Comparison of ENCODE assay signal across 8 cellular contexts in the genomic region with DNA sequence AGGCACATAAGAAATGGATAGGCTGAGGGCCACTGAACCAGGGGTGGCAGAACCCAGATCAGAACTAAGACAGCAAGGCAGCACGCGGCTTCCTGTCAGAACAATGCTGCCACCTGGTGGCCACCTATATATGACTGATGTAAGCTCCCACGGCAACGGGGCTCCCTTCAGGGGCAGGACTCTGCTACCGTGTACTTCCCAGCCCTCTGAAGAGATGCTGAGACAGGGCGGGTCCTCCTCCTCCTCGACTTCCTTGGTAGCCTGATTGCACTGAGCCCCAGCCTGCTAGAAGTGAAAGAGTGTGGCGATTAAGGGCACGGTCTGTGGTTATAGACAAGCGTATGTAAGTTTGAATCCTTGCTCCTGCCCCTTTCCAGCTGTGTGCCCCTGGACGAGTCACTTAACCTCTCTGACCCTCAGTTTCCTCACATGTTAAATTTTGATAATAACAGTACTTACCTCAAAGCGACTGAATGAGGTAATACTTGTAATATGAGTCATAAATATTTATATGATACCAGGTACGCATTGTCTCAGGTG. TPM values are rescaled to one million over a fixed set of nuclear protein-coding genes. Genes with fewer than 3 reads are reported as not detected.
DNase-seq lines count a peak whose midpoint lies in the region; ATAC-seq and TF ChIP-seq lines count a peak whose summit lies in the region.

No MANE protein-coding gene starts in this region.

- intact Hi-C loops in Right ventricle myocardium inferior (cut with DNase I) (loop anchor here (5.0 to 10.0 kb wide), 5 partner anchors 34 to 411 kb away; a partner anchor contains a TSS), prostate gland (cut with DNase I) (no loop called here), uterus (cut with DNase I; ENCODE audit: low total_unique reads) (no loop called here)

- H3K79me2 ChIP-seq in SK-N-SH (ENCODE audit: insufficient read depth) = no peaks in the 10 kb centered on the region

- H3K4me3 Mint-ChIP-seq in activated naive CD4-positive, alpha-beta T cell treated with anti-CD3 and anti-CD28 coated beads, Interleukin-2, amount 10 ng/mL, durations not matched to agents 7 days and 5 days = no peak overlapping the region

- no peak overlapping the region for H2AFZ ChIP-seq in SK-N-SH (ENCODE audit: low read depth)

- peak overlapping the region in 1 of 2 experiments; percentile 28; a peak in 1 of 4 replicates for H3K4me3 ChIP-seq in SK-N-SH (ENCODE audit: low read depth in 2 of 2, low read length in 1 of 2)
- no peak overlapping the region for H3K4me3 ChIP-seq in prostate gland
- no peak overlapping the region for H3K4me3 ChIP-seq in uterus

- WGBS in SK-N-SH (ENCODE audit: low lambda C conversion rate) = 27% methylated on average over 10 of the region's 13 CpGs
- whole genome bisulfite sequencing in prostate gland = 16% methylated on average over 13 of the region's 13 CpGs

- peak; percentile 85 for TF ChIP-seq RAD21 in SK-N-SH (IDR thresholded peaks at IDR 0.05; ENCODE audit: low read length)

- H3K27ac ChIP-seq in SK-N-SH (ENCODE audit: low read depth in 2 of 2, low read length in 1 of 2) (no peak overlapping the region), prostate gland (no peak overlapping the region), uterus (no peak overlapping the region)

- H3K9me2 ChIP-seq in SK-N-SH = no peaks in the 10 kb centered on the region

- no peak for TF ChIP-seq EP300 in SK-N-SH (IDR thresholded peaks at IDR 0.05; ENCODE audit: borderline replicate concordance in 1 of 2, low read depth in 1 of 2, low read length in 1 of 2)

- no peaks in the 10 kb centered on the region for H4K20me1 ChIP-seq in SK-N-SH (ENCODE audit: insufficient read depth)

- DNase-seq in NCI-H1092 (lab: John Stamatoyannopoulos, UW) (peak; percentile 72), SK-N-SH (peak; percentile 87), Right ventricle myocardium inferior (ENCODE audit: missing footprints) (peak; percentile 93), prostate gland (ENCODE audit: low spot score) (peak; percentile 90), uterus (peak; percentile 84 to 92)
- DNase-seq in activated naive CD4-positive, alpha-beta T cell treated with anti-CD3 and anti-CD28 coated beads, Interleukin-2, amount 10 ng/mL, durations not matched to agents 7 days and 5 days = peak; percentile 95

- H3K4me1 Mint-ChIP-seq in activated naive CD4-positive, alpha-beta T cell treated with anti-CD3 and anti-CD28 coated beads, Interleukin-2, amount 10 ng/mL, durations not matched to agents 7 days and 5 days = peaks cover 15% of the 10 kb centered on the region

- CTCF ChIA-PET in SK-N-SH (lab: Yijun Ruan, JAX) = interaction anchor here (0.6 to 2.1 kb wide), 41 partner anchors 8 to 603 kb away, joined by 3 to 11 read pairs (median 4); a partner anchor contains a TSS
- CTCF ChIA-PET in activated naive CD4-positive, alpha-beta T cell treated with anti-CD3 and anti-CD28 coated beads, Interleukin-2, amount 10 ng/mL, durations not matched to agents 7 days and 5 days (lab: Charles Lee) = interaction anchor here (0.6 to 2.7 kb wide), 13 partner anchors 10 to 852 kb away, joined by 3 to 17 read pairs (median 4); a partner anchor contains a TSS

- no peaks in the 10 kb centered on the region for H3K9me3 Mint-ChIP-seq in activated naive CD4-positive, alpha-beta T cell treated with anti-CD3 and anti-CD28 coated beads, Interleukin-2, amount 10 ng/mL, durations not matched to agents 7 days and 5 days

- no peak for TF ChIP-seq POLR2A in prostate gland (IDR thresholded peaks at IDR 0.05)
- TF ChIP-seq POLR2A in uterus (IDR thresholded peaks at IDR 0.05) = no peak

- ATAC-seq in HG02610 (IDR thresholded peaks at IDR 0.05; ENCODE audit: unreplicated experiment) (peak; percentile 86), Right ventricle myocardium inferior (peak; percentile 85)

- no peak overlapping the region for H3K9ac ChIP-seq in SK-N-SH

- H3F3A ChIP-seq in SK-N-SH (replicated peaks; ENCODE audit: insufficient read depth) = peaks cover 8% of the 10 kb centered on the region

- POLR2A ChIA-PET in SK-N-SH (lab: Yijun Ruan, JAX) = interaction anchor here (0.5 to 1.2 kb wide), 4 partner anchors 14 to 174 kb away, joined by 3 to 4 read pairs (median 4); no protein-coding TSS in a partner anchor

- no peaks in the 10 kb centered on the region for H3K36me3 ChIP-seq in SK-N-SH (replicated peaks in 1 of 2; ENCODE audit: control insufficient read depth in 1 of 2, insufficient read depth in 2 of 2, low read length in 1 of 2)
- no peaks in the 10 kb centered on the region for H3K36me3 ChIP-seq in prostate gland
- no peaks in the 10 kb centered on the region for H3K36me3 ChIP-seq in uterus

- peak overlapping the region; percentile 15 for H3K27ac Mint-ChIP-seq in activated naive CD4-positive, alpha-beta T cell treated with anti-CD3 and anti-CD28 coated beads, Interleukin-2, amount 10 ng/mL, durations not matched to agents 7 days and 5 days

- peaks cover 11% of the 10 kb centered on the region for H3K27me3 Mint-ChIP-seq in activated naive CD4-positive, alpha-beta T cell treated with anti-CD3 and anti-CD28 coated beads, Interleukin-2, amount 10 ng/mL, durations not matched to agents 7 days and 5 days

- peaks cover 3% of the 10 kb centered on the region for H3K36me3 Mint-ChIP-seq in activated naive CD4-positive, alpha-beta T cell treated with anti-CD3 and anti-CD28 coated beads, Interleukin-2, amount 10 ng/mL, durations not matched to agents 7 days and 5 days

- H3K9me3 ChIP-seq in SK-N-SH = no peaks in the 10 kb centered on the region
- no peaks in the 10 kb centered on the region for H3K9me3 ChIP-seq in prostate gland
- H3K9me3 ChIP-seq in uterus = no peaks in the 10 kb centered on the region

- H3K4me1 ChIP-seq in SK-N-SH (ENCODE audit: control insufficient read depth in 1 of 2, insufficient read depth in 2 of 2, low read depth in 1 of 2, low read length in 1 of 2) (no peaks in the 10 kb centered on the region; a peak in 1 of 4 replicates), prostate gland (replicated peaks) (no peaks in the 10 kb centered on the region), uterus (no peaks in the 10 kb centered on the region)

- H3K27me3 ChIP-seq in SK-N-SH (ENCODE audit: insufficient read depth) (no peaks in the 10 kb centered on the region), prostate gland (replicated peaks; ENCODE audit: insufficient read depth) (no peaks in the 10 kb centered on the region), uterus (no peaks in the 10 kb centered on the region)

- no peak overlapping the region for H3K4me2 ChIP-seq in SK-N-SH

- TF ChIP-seq CTCF in GM12874 (IDR thresholded peaks at IDR 0.05; ENCODE audit: insufficient read depth, low read depth, low read length) (peak; percentile 83), SK-N-SH (IDR thresholded peaks at IDR 0.05) (peak; percentile 83), prostate gland (IDR thresholded peaks at IDR 0.05) (peak; percentile 56 to 89 (median 84)), uterus (IDR thresholded peaks at IDR 0.05) (peak; percentile 83 to 91 (median 86))

TF ChIP-seq in SK-N-SH, 30 proteins besides CTCF, POLR2A, EP300 and RAD21 (continues in another document):
- TF ChIP-seq, protein P1, sequence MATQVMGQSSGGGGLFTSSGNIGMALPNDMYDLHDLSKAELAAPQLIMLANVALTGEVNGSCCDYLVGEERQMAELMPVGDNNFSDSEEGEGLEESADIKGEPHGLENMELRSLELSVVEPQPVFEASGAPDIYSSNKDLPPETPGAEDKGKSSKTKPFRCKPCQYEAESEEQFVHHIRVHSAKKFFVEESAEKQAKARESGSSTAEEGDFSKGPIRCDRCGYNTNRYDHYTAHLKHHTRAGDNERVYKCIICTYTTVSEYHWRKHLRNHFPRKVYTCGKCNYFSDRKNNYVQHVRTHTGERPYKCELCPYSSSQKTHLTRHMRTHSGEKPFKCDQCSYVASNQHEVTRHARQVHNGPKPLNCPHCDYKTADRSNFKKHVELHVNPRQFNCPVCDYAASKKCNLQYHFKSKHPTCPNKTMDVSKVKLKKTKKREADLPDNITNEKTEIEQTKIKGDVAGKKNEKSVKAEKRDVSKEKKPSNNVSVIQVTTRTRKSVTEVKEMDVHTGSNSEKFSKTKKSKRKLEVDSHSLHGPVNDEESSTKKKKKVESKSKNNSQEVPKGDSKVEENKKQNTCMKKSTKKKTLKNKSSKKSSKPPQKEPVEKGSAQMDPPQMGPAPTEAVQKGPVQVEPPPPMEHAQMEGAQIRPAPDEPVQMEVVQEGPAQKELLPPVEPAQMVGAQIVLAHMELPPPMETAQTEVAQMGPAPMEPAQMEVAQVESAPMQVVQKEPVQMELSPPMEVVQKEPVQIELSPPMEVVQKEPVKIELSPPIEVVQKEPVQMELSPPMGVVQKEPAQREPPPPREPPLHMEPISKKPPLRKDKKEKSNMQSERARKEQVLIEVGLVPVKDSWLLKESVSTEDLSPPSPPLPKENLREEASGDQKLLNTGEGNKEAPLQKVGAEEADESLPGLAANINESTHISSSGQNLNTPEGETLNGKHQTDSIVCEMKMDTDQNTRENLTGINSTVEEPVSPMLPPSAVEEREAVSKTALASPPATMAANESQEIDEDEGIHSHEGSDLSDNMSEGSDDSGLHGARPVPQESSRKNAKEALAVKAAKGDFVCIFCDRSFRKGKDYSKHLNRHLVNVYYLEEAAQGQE (IDR thresholded peaks at IDR 0.05; ENCODE audit: low read depth, low read length) = no peak
- TF ChIP-seq, protein P2, sequence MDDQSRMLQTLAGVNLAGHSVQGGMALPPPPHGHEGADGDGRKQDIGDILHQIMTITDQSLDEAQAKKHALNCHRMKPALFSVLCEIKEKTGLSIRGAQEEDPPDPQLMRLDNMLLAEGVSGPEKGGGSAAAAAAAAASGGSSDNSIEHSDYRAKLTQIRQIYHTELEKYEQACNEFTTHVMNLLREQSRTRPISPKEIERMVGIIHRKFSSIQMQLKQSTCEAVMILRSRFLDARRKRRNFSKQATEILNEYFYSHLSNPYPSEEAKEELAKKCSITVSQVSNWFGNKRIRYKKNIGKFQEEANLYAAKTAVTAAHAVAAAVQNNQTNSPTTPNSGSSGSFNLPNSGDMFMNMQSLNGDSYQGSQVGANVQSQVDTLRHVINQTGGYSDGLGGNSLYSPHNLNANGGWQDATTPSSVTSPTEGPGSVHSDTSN (IDR thresholded peaks at IDR 0.05) = no peak
- TF ChIP-seq SMC3 (IDR thresholded peaks at IDR 0.05; ENCODE audit: low read depth, low read length) = peak; percentile 72
- no peak for TF ChIP-seq TAF1 (IDR thresholded peaks at IDR 0.05; ENCODE audit: borderline replicate concordance, low read depth, low read length)
- no peak for TF ChIP-seq YY1 (IDR thresholded peaks at IDR 0.05; ENCODE audit: low read depth)

RNA-seq across cellular contexts. Expression of a gene that starts 13.3 kb away (rescaled TPM):
- polyA plus RNA-seq in SK-N-SH (2012; rRNA removed) = 10,227 and 11,441 TPM in 2 replicates
- polyA plus RNA-seq in SK-N-SH (2012; cell fraction: cytosol; rRNA removed) = 12,920 and 13,251 TPM in 2 replicates
- 1,878 and 2,730 TPM in 2 replicates for polyA plus RNA-seq in SK-N-SH (2012; cell fraction: nucleus; rRNA removed)
- total RNA-seq in Right ventricle myocardium inferior (1,267 TPM), prostate gland (1,000 to 10,000 TPM; 1,708 to 3,672 TPM), uterus (over 10,000 TPM in 1 of 4 donors, 1,000 to 10,000 TPM in 3; 2,445 to 12,361 (median 6,046) TPM)

RNA-seq across cellular contexts. Expression of a gene that starts 23.5 kb away (rescaled TPM):
- 0.15 and 0.26 TPM in 2 replicates for polyA plus RNA-seq in SK-N-SH (2012; rRNA removed)
- 0.06 and 0.13 TPM in 2 replicates for polyA plus RNA-seq in SK-N-SH (2012; cell fraction: cytosol; rRNA removed)
- polyA plus RNA-seq in SK-N-SH (2012; cell fraction: nucleus; rRNA removed) = 0.08 and 0.23 TPM in 2 replicates
- total RNA-seq in Right ventricle myocardium inferior (327 TPM), prostate gland (100 to 1,000 TPM; 425 to 612 TPM), uterus (1,000 to 10,000 TPM in 1 of 4 donors, 100 to 1,000 TPM in 3; 118 to 1,231 (median 675) TPM)
